8 cellular contexts compared by ENCODE assay signal in genomic region chr6:63573899-63574553, GRCh38.
DNase-seq lines count a peak whose midpoint lies in the region; ATAC-seq and TF ChIP-seq lines count a peak whose summit lies in the region.

No MANE protein-coding gene starts in this region.

- H3K9me3 Mint-ChIP-seq in T-helper 2 cell treated with Interferon-gamma antibody and Interleukin-4, amounts not matched to agents 5 μg/mL and 100 μg/mL, for 36 hours: no peaks in the 10 kb centered on the region
- no peaks in the 10 kb centered on the region for H3K9me3 Mint-ChIP-seq in memory B cell

- peak overlapping the region; percentile 94 for H3K27ac Mint-ChIP-seq in T-helper 2 cell treated with Interferon-gamma antibody and Interleukin-4, amounts not matched to agents 5 μg/mL and 100 μg/mL, for 36 hours
- H3K27ac Mint-ChIP-seq in memory B cell: peak overlapping the region; percentile 96

- H3K9me3 ChIP-seq in subcutaneous abdominal adipose tissue (ENCODE audit: control insufficient read depth in 5 of 5, low read length in 5 of 5): no peaks in the 10 kb centered on the region

- H3K27ac ChIP-seq in subcutaneous abdominal adipose tissue (ENCODE audit: low read depth, low read length): peak overlapping the region; percentile 94

- H3K4me3 Mint-ChIP-seq in T-helper 2 cell treated with Interferon-gamma antibody and Interleukin-4, amounts not matched to agents 5 μg/mL and 100 μg/mL, for 36 hours: peak overlapping the region; percentile 94
- H3K4me3 Mint-ChIP-seq in memory B cell: peak overlapping the region; percentile 89

- no peaks in the 10 kb centered on the region for H3K27me3 Mint-ChIP-seq in T-helper 2 cell treated with Interferon-gamma antibody and Interleukin-4, amounts not matched to agents 5 μg/mL and 100 μg/mL, for 36 hours (ENCODE audit: low read depth)
- H3K27me3 Mint-ChIP-seq in memory B cell: no peaks in the 10 kb centered on the region

- peak overlapping the region; percentile 84 to 93 (median 86) for H3K4me3 ChIP-seq in subcutaneous abdominal adipose tissue (ENCODE audit: low read depth in 1 of 5, low read length in 5 of 5)

- H3K27me3 ChIP-seq in subcutaneous abdominal adipose tissue (ENCODE audit: control insufficient read depth in 5 of 5, insufficient read depth in 4 of 5, low read length in 5 of 5): no peaks in the 10 kb centered on the region

- H3K36me3 ChIP-seq in subcutaneous abdominal adipose tissue (ENCODE audit: control insufficient read depth in 5 of 5, insufficient read depth in 5 of 5, low read length in 5 of 5): peaks cover 7 to 21% (median 17%) of the 10 kb centered on the region in 5 donors

- H3K9ac ChIP-seq in subcutaneous abdominal adipose tissue (ENCODE audit: low read length in 5 of 5): peak overlapping the region; percentile 52 to 95 (median 92)

- H3K4me1 Mint-ChIP-seq in T-helper 2 cell treated with Interferon-gamma antibody and Interleukin-4, amounts not matched to agents 5 μg/mL and 100 μg/mL, for 36 hours (ENCODE audit: low read depth): peaks cover 26% of the 10 kb centered on the region
- H3K4me1 Mint-ChIP-seq in memory B cell: peaks cover 12% of the 10 kb centered on the region

- H3K36me3 Mint-ChIP-seq in T-helper 2 cell treated with Interferon-gamma antibody and Interleukin-4, amounts not matched to agents 5 μg/mL and 100 μg/mL, for 36 hours (ENCODE audit: low read depth): peaks cover 24% of the 10 kb centered on the region
- H3K36me3 Mint-ChIP-seq in memory B cell: peaks cover 2% of the 10 kb centered on the region

- DNase-seq in AG09319 (ENCODE audit: extremely low read depth, low read depth) (no peak), NCI-H146 (lab: John Stamatoyannopoulos, UW) (peak; percentile 46), dedifferentiated amniotic fluid mesenchymal stem cell (ENCODE audit: extremely low spot score) (peak; percentile 75), memory B cell (ENCODE audit: low spot score in 2 of 2) (peak; percentile 19 to 27), GM19238 (ENCODE audit: insufficient read length, low spot score) (no peak)
- DNase-seq in T-helper 2 cell treated with Interferon-gamma antibody and Interleukin-4, amounts not matched to agents 5 μg/mL and 100 μg/mL, for 36 hours (ENCODE audit: low spot score): peak; percentile 40

- peak; percentile 15 for ATAC-seq in GM18867 (IDR thresholded peaks at IDR 0.05; ENCODE audit: unreplicated experiment)
- peak; percentile 2 for ATAC-seq in memory B cell (ENCODE audit: low read depth)

- peak; percentile 49 for TF ChIP-seq CTCF in AG09319 (IDR thresholded peaks at IDR 0.05; ENCODE audit: low read depth, low read length)

- peaks cover 3 to 31% (median 22%) of the 10 kb centered on the region in 5 donors for H3K4me1 ChIP-seq in subcutaneous abdominal adipose tissue (ENCODE audit: control insufficient read depth in 5 of 5, insufficient read depth in 5 of 5, low read length in 5 of 5)

Comparison
In these comparisons a context has a peak if more than half of its experiments do, and no peak if none do; other contexts are left out.
1. DNase-seq: peak in NCI-H146 (single experiment), T-helper 2 cell treated with Interferon-gamma antibody and Interleukin-4, amounts not matched to agents 5 μg/mL and 100 μg/mL, for 36 hours (single experiment), dedifferentiated amniotic fluid mesenchymal stem cell (single experiment) and memory B cell (2 of 2); none in AG09319 (single experiment) and GM19238 (single experiment).